In the genomic region with DNA sequence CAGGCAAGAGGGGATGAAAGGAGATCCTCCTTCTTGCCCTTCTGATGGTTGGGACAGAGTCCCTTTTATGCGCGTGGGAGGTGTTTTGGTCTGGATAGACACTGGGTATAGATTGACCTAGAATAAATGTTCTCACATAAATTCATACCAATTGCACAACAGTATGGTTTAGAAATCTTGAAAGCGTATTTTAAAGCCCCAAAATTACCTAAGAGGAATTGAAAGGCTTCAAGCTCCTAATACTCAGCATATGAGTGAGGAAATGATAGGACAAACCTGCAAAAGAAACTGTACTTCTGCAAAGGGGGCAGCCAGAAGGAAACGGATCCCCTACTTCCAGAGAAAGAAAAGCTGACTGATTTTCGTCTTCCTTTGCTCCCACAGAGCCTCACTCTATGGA, we compare ENCODE assay signal across 9 cellular contexts. TPM values are rescaled to one million over a fixed set of nuclear protein-coding genes. Genes with fewer than 3 reads are reported as not detected.
DNase-seq lines count a peak whose midpoint lies in the region; ATAC-seq and TF ChIP-seq lines count a peak whose summit lies in the region.
"Had no signal": no experiment of that assay in that cellular context is flagged by ENCODE, and none has a peak within 500 bp of the region (broad histone marks: within the 10 kb centered on the region; RNA-seq: fewer than 3 reads in every experiment).

No MANE protein-coding gene starts in this region.

- 71 to 89% (median 76%) methylated on average over 5 of the region's 5 CpGs for WGBS in psoas muscle, 3 donors

- peaks cover 15 to 35% (median 33%) of the 10 kb centered on the region in 3 donors for H3K4me1 Mint-ChIP-seq in CD8-positive, alpha-beta memory T cell

- no peaks in the 10 kb centered on the region for H3K36me3 ChIP-seq in CD8-positive, alpha-beta memory T cell (ENCODE audit: insufficient read depth, low read length)
- H3K36me3 ChIP-seq in psoas muscle (ENCODE audit: insufficient read depth in 1 of 2, low read depth in 1 of 2): no peaks in the 10 kb centered on the region
- H3K36me3 ChIP-seq in Peyer's patch: no peaks in the 10 kb centered on the region

- H3K4me3 ChIP-seq in CD8-positive, alpha-beta memory T cell (ENCODE audit: low read length): no peak overlapping the region
- H3K4me3 ChIP-seq in NB4 (ENCODE audit: low read depth, low read length) (peak overlapping the region; percentile 22), psoas muscle (no peak overlapping the region), Peyer's patch (no peak overlapping the region)

- peaks cover 6% of the 10 kb centered on the region for H3K4me1 ChIP-seq in CD8-positive, alpha-beta memory T cell (ENCODE audit: insufficient read depth, low read length)
- H3K4me1 ChIP-seq in psoas muscle (peaks cover 11% of the 10 kb centered on the region), Peyer's patch (peaks cover 0 to 11% (median 0%) of the 10 kb centered on the region in 4 donors)

- no peaks in the 10 kb centered on the region for H3K27me3 Mint-ChIP-seq in CD8-positive, alpha-beta memory T cell

- POLR2A ChIA-PET in CD8-positive, alpha-beta memory T cell (lab: Charles Lee): interaction anchor here (0.6 to 1.6 kb wide), 5 partner anchors 45 to 191 kb away, joined by 3 to 5 read pairs (median 3); no protein-coding TSS in a partner anchor

- peak overlapping the region in 5 of 7 donors; percentile 17 to 92 (median 36) for H3K4me3 Mint-ChIP-seq in CD8-positive, alpha-beta memory T cell

- TF ChIP-seq POLR2A in NB4 (IDR thresholded peaks at IDR 0.05; ENCODE audit: extremely low read depth, insufficient read length) (no peak), Peyer's patch (IDR thresholded peaks at IDR 0.05) (no peak)

- H3K36me3 Mint-ChIP-seq in CD8-positive, alpha-beta memory T cell: peaks cover 0 to 16% (median 4%) of the 10 kb centered on the region in 3 donors

- peak overlapping the region in 6 of 8 donors; percentile 55 to 91 (median 65) for H3K27ac Mint-ChIP-seq in CD8-positive, alpha-beta memory T cell

- no peaks in the 10 kb centered on the region for H3K9me3 ChIP-seq in CD8-positive, alpha-beta memory T cell (ENCODE audit: low read length)
- H3K9me3 ChIP-seq in psoas muscle (no peaks in the 10 kb centered on the region), Peyer's patch (no peaks in the 10 kb centered on the region)

- TF ChIP-seq CTCF in NB4 (IDR thresholded peaks at IDR 0.05; ENCODE audit: low read depth, low read length): no peak
- no peak for TF ChIP-seq CTCF in psoas muscle (IDR thresholded peaks at IDR 0.05)
- TF ChIP-seq CTCF in Peyer's patch (IDR thresholded peaks at IDR 0.05): no peak

- intact Hi-C loops in psoas muscle (cut with DNase I): loop anchor here (2.0 to 5.0 kb wide), 4 partner anchors 200 to 305 kb away; no protein-coding TSS in a partner anchor

- H3K9me3 Mint-ChIP-seq in CD8-positive, alpha-beta memory T cell: no peaks in the 10 kb centered on the region

- no peak overlapping the region for H3K27ac ChIP-seq in CD8-positive, alpha-beta memory T cell (ENCODE audit: low read depth, low read length)
- peak overlapping the region; percentile 42 for H3K27ac ChIP-seq in caudate nucleus (ENCODE audit: low read depth, low read length)
- peak overlapping the region; percentile 87 for H3K27ac ChIP-seq in psoas muscle
- H3K27ac ChIP-seq in Peyer's patch: peak overlapping the region in 2 of 4 donors; percentile 10 to 93

- CTCF ChIA-PET in CD8-positive, alpha-beta memory T cell (lab: Charles Lee): interaction anchor here (1.1 to 7.0 kb wide), 16 partner anchors 10 to 306 kb away, joined by 3 to 86 read pairs (median 6); no protein-coding TSS in a partner anchor

- H3K27me3 ChIP-seq in CD8-positive, alpha-beta memory T cell (ENCODE audit: insufficient read depth, low read length, poor library complexity, severe bottlenecking): no peaks in the 10 kb centered on the region
- H3K27me3 ChIP-seq in psoas muscle (ENCODE audit: insufficient read depth in 3 of 3, low read length in 2 of 3): no peaks in the 10 kb centered on the region
- H3K27me3 ChIP-seq in Peyer's patch: no peaks in the 10 kb centered on the region

- no peak for ATAC-seq in psoas muscle
- ATAC-seq: activated CD4-positive, CD25-positive, alpha-beta regulatory T cell treated with anti-CD3 and anti-CD28 coated beads, Interleukin-2, amount 50 U/mL, for 24 hours had no signal

- no peak for DNase-seq in CD8-positive, alpha-beta memory T cell
- DNase-seq in NB4 (ENCODE audit: low read depth): peak; percentile 77
- no peak for DNase-seq in caudate nucleus (lab: John Stamatoyannopoulos, UW)
- DNase-seq in psoas muscle: no peak
- no peak for DNase-seq in occipital lobe (lab: John Stamatoyannopoulos, UW)
- no peak for DNase-seq in NCI-H1436 (lab: John Stamatoyannopoulos, UW)
- no peak for DNase-seq in Peyer's patch
- DNase-seq in NCI-H524 (lab: John Stamatoyannopoulos, UW): no peak

RNA-seq across cellular contexts. Expression of gene BCL2, which starts 2.7 kb away (rescaled TPM):
- total RNA-seq in CD8-positive, alpha-beta memory T cell: 10 to 100 TPM; 58.9 to 60.5 TPM
- polyA plus RNA-seq in CD8-positive, alpha-beta memory T cell: 29.8 TPM
- total RNA-seq in psoas muscle: 10 to 100 TPM in 2 of 4 donors, 1 to 10 TPM in 2; 8.9 to 27.0 (median 14.5) TPM
- 1 to 10 TPM; 1.1 to 8.3 (median 4.1) TPM for polyA plus RNA-seq in psoas muscle
- total RNA-seq in occipital lobe: 30.6 TPM
- 10 to 100 TPM; 16.2 to 54.5 (median 20.7) TPM for total RNA-seq in Peyer's patch

RNA-seq across cellular contexts. Expression of gene KDSR, which starts 44.8 kb away (rescaled TPM):
- total RNA-seq in CD8-positive, alpha-beta memory T cell: 10 to 100 TPM; 52.1 to 55.3 TPM
- polyA plus RNA-seq in CD8-positive, alpha-beta memory T cell: 103 TPM
- 10 to 100 TPM; 17.6 to 33.0 (median 25.6) TPM for total RNA-seq in psoas muscle
- polyA plus RNA-seq in psoas muscle: 10 to 100 TPM; 10.4 to 23.9 (median 11.4) TPM
- 12.2 TPM for total RNA-seq in occipital lobe
- total RNA-seq in Peyer's patch: 10 to 100 TPM in 3 of 4 donors, 1 to 10 TPM in 1; 7.4 to 33.2 (median 31.6) TPM
